ENCODE assay signal across 1 cellular context in genomic region chr2:174248187-174248997, GRCh38.
TF ChIP-seq lines count a peak whose summit lies in the region.

OLA1 (minus strand) TSS chr2:174248532; CDS start chr2:174246815, 1,717 bp downstream.

TF ChIP-seq in K562, 482 proteins besides CTCF, POLR2A, EP300 and RAD21 (continued from another document and continues in another):
- no peak for TF ChIP-seq SETDB1 (IDR thresholded peaks at IDR 0.05; ENCODE audit: low read length)
- no peak for TF ChIP-seq SMAD3 (CRISPR knock-in tag; conservative IDR thresholded peaks at IDR 0.05)
- TF ChIP-seq YY1 (IDR thresholded peaks at IDR 0.05; ENCODE audit: borderline replicate concordance in 1 of 3, control insufficient read depth in 1 of 3, extremely low read depth in 1 of 3, insufficient read depth in 3 of 3, insufficient read length in 1 of 3, insufficient replicate concordance in 2 of 3, low read depth in 1 of 3, low read length in 2 of 3): peak in 2 of 3 experiments; percentile 61 to 63
- TF ChIP-seq GABPA (tag; conservative IDR thresholded peaks at IDR 0.05; ENCODE audit: low read depth): peak; percentile 84
- TF ChIP-seq ZBTB11 (CRISPR knock-in tag; IDR thresholded peaks at IDR 0.05): peak in 1 of 3 experiments; percentile 82; a peak in 2 of 6 replicates
- TF ChIP-seq GTF2A2 (tag; IDR thresholded peaks at IDR 0.05): no peak
- TF ChIP-seq ETV1 (tag; conservative IDR thresholded peaks at IDR 0.05; ENCODE audit: low read depth): peak; percentile 69
- TF ChIP-seq, protein P1, sequence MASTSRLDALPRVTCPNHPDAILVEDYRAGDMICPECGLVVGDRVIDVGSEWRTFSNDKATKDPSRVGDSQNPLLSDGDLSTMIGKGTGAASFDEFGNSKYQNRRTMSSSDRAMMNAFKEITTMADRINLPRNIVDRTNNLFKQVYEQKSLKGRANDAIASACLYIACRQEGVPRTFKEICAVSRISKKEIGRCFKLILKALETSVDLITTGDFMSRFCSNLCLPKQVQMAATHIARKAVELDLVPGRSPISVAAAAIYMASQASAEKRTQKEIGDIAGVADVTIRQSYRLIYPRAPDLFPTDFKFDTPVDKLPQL (IDR thresholded peaks at IDR 0.05; ENCODE audit: extremely low read depth, insufficient read length): peak; percentile 27
- TF ChIP-seq THRA (IDR thresholded peaks at IDR 0.05): no peak
- TF ChIP-seq CREM (IDR thresholded peaks at IDR 0.05; ENCODE audit: low read depth): peak; percentile 78
- 0 out of 2 replicates have a peak, but pooled peaks have one; percentile 13 for TF ChIP-seq ZNF76 (CRISPR knock-in tag; IDR thresholded peaks at IDR 0.05; ENCODE audit: borderline replicate concordance)
- no peak for TF ChIP-seq HNRNPUL1 (IDR thresholded peaks at IDR 0.05; ENCODE audit: low read length)
- TF ChIP-seq, protein P2, sequence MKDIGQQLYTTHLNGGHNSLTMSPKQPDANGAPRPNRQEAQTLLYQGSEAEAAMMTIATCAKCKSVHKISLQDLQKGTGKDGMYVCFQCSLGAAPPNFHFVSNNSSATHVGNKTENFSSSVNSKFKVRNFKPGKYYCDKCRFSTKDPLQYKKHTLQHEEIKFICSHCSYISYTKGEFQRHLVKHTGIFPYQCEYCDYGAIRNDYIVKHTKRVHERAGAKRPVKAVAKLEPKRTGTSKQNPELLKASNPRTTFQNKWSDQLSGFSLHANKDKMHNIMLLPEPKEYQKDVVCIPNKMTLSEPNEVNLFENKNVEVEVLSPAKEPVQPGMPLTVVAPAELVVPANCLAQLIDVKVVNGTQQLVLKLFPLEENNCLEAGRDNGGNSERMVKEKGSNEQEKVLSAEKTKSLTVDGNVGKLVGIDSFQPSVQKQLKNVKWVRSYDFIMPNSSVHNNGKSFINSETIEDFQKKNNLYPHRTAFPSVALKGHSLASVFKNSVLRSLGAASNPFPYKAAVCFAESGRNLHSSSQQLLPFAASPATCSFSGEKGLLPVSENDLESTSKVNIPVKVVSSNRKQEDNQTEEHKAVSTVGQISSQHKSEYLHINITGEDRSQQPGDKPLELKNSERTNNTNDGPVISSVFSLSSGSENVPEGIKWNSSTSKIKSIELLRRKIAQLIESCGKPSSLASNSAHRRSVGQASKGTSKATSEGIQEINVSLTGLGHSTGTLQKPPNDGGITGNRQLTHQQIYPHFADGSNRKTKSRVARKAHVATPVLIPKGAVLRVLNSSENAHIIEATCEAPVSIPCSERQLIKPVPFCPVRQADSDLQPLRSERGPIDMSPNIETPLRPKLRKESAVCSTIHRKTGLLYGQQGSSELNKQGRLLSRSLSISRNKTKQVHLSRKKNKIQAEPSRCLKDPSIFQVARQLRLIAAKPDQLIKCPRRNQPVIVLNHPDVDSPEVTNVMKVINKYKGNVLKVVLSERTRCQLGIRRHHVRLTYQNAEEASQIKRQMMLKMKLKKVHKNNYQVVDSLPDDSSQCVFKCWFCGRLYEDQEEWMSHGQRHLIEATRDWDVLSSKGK (CRISPR knock-in tag; IDR thresholded peaks at IDR 0.05): no peak
- TF ChIP-seq NR4A1 (CRISPR knock-in tag; IDR thresholded peaks at IDR 0.05): no peak; the same call in 1 of the 2 replicates
- TF ChIP-seq NR4A1 (tag; IDR thresholded peaks at IDR 0.05): no peak
- no peak for TF ChIP-seq PPARD (CRISPR knock-in tag; IDR thresholded peaks at IDR 0.05)
- TF ChIP-seq LEF1 (IDR thresholded peaks at IDR 0.05): peak; percentile 38; the same call in 1 of the 2 replicates
- TF ChIP-seq SMAD4 (CRISPR knock-in tag; conservative IDR thresholded peaks at IDR 0.05): peak; percentile 52
- no peak for TF ChIP-seq THRAP3 (IDR thresholded peaks at IDR 0.05; ENCODE audit: borderline replicate concordance)
- TF ChIP-seq SFPQ (IDR thresholded peaks at IDR 0.05; ENCODE audit: low read depth, low read length): no peak
- no peak for TF ChIP-seq C11orf30 (IDR thresholded peaks at IDR 0.05; ENCODE audit: low read depth)
- peak; percentile 86 for TF ChIP-seq FOXP1 (CRISPR knock-in tag; IDR thresholded peaks at IDR 0.05)
- TF ChIP-seq STAT6 (CRISPR knock-in tag; IDR thresholded peaks at IDR 0.05): peak; percentile 95
- TF ChIP-seq, protein P3, sequence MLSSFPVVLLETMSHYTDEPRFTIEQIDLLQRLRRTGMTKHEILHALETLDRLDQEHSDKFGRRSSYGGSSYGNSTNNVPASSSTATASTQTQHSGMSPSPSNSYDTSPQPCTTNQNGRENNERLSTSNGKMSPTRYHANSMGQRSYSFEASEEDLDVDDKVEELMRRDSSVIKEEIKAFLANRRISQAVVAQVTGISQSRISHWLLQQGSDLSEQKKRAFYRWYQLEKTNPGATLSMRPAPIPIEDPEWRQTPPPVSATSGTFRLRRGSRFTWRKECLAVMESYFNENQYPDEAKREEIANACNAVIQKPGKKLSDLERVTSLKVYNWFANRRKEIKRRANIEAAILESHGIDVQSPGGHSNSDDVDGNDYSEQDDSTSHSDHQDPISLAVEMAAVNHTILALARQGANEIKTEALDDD (IDR thresholded peaks at IDR 0.05): no peak
- peak; percentile 47 for TF ChIP-seq ZNF263 (CRISPR knock-in tag; IDR thresholded peaks at IDR 0.05; ENCODE audit: borderline replicate concordance)
- TF ChIP-seq, protein P4, sequence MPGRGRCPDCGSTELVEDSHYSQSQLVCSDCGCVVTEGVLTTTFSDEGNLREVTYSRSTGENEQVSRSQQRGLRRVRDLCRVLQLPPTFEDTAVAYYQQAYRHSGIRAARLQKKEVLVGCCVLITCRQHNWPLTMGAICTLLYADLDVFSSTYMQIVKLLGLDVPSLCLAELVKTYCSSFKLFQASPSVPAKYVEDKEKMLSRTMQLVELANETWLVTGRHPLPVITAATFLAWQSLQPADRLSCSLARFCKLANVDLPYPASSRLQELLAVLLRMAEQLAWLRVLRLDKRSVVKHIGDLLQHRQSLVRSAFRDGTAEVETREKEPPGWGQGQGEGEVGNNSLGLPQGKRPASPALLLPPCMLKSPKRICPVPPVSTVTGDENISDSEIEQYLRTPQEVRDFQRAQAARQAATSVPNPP (IDR thresholded peaks at IDR 0.05; ENCODE audit: borderline replicate concordance, insufficient read depth, insufficient read length): no peak
- no peak for TF ChIP-seq CBX8 (IDR thresholded peaks at IDR 0.05; ENCODE audit: borderline replicate concordance, extremely low read depth, low read depth, low read length, poor library complexity, severe bottlenecking)
- TF ChIP-seq ZNF57 (CRISPR knock-in tag; IDR thresholded peaks at IDR 0.05): no peak
- no peak for TF ChIP-seq ZNF347 (CRISPR knock-in tag; IDR thresholded peaks at IDR 0.05; ENCODE audit: low read depth)
- TF ChIP-seq, protein P5, sequence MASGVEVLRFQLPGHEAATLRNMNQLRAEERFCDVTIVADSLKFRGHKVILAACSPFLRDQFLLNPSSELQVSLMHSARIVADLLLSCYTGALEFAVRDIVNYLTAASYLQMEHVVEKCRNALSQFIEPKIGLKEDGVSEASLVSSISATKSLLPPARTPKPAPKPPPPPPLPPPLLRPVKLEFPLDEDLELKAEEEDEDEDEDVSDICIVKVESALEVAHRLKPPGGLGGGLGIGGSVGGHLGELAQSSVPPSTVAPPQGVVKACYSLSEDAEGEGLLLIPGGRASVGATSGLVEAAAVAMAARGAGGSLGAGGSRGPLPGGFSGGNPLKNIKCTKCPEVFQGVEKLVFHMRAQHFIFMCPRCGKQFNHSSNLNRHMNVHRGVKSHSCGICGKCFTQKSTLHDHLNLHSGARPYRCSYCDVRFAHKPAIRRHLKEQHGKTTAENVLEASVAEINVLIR (CRISPR knock-in tag; IDR thresholded peaks at IDR 0.05): no peak
- TF ChIP-seq NCOA2 (IDR thresholded peaks at IDR 0.05; ENCODE audit: partially characterized antibody in 2 of 2): no peak
- TF ChIP-seq FOS (IDR thresholded peaks at IDR 0.05; ENCODE audit: extremely low read depth, insufficient read length): no peak
- peak; percentile 85 for TF ChIP-seq NFRKB (IDR thresholded peaks at IDR 0.05; ENCODE audit: low read depth)
- TF ChIP-seq SRSF3 (IDR thresholded peaks at IDR 0.05; ENCODE audit: insufficient read depth, low read length): no peak
- TF ChIP-seq OTX1 (CRISPR knock-in tag; IDR thresholded peaks at IDR 0.05): 0 out of 2 replicates have a peak, but pooled peaks have one; percentile 28
- peak; percentile 58; the same call in 1 of the 2 replicates for TF ChIP-seq HLTF (IDR thresholded peaks at IDR 0.05)
- no peak for TF ChIP-seq ZNF655 (CRISPR knock-in tag; IDR thresholded peaks at IDR 0.05)
- no peak for TF ChIP-seq ZKSCAN3 (CRISPR knock-in tag; IDR thresholded peaks at IDR 0.05)
- peak; percentile 86 for TF ChIP-seq PML (IDR thresholded peaks at IDR 0.05; ENCODE audit: low read length)
- TF ChIP-seq ZNF695 (CRISPR knock-in tag; IDR thresholded peaks at IDR 0.05): no peak
- TF ChIP-seq CBX1 (IDR thresholded peaks at IDR 0.05; ENCODE audit: low read depth): no peak; the same call in 1 of the 2 replicates
- TF ChIP-seq SRSF7 (optimal IDR thresholded peaks at IDR 0.05; ENCODE audit: low read depth, low read length): no peak
- 0 out of 2 replicates have a peak, but pooled peaks have one; percentile 59 for TF ChIP-seq ZNF253 (CRISPR knock-in tag; conservative IDR thresholded peaks at IDR 0.05)
